8 cellular contexts compared by ENCODE assay signal in genomic region chr13:109145631-109146030, GRCh38.
A peak's percentile ranks its signal among the peaks of the same experiment; 100 is the strongest.
DNase-seq lines count a peak whose midpoint lies in the region; ATAC-seq lines count a peak whose summit lies in the region.

No MANE protein-coding gene starts in this region.

- peak; percentile 94 for ATAC-seq in GM21367 (IDR thresholded peaks at IDR 0.05; ENCODE audit: unreplicated experiment)
- ATAC-seq in HG03520 (IDR thresholded peaks at IDR 0.05; ENCODE audit: unreplicated experiment): peak; percentile 80

- DNase-seq in NCI-H345 (lab: John Stamatoyannopoulos, UW) (peak; percentile 52), NCI-H345 treated with DMSO at 0.1 percent for 48 hours (lab: John Stamatoyannopoulos, UW; ENCODE audit: unreplicated experiment) (no peak), NOMO-1 treated with dmso at 0.1 percent for 144 hours (lab: John Stamatoyannopoulos, UW; ENCODE audit: unreplicated experiment) (peak; percentile 58), dedifferentiated amniotic fluid mesenchymal stem cell (ENCODE audit: extremely low spot score) (peak; percentile 87), lung microvascular endothelial cell (ENCODE audit: low read depth in 2 of 2) (peak; percentile 48 to 68), islet precursor cell (no peak)

Comparison
In these comparisons a context has a peak if more than half of its experiments do, and no peak if none do; other contexts are left out.
1. DNase-seq: peak in NCI-H345 (single experiment), NOMO-1 treated with dmso at 0.1 percent for 144 hours (single experiment), dedifferentiated amniotic fluid mesenchymal stem cell (single experiment) and lung microvascular endothelial cell (2 of 2); none in NCI-H345 treated with DMSO at 0.1 percent for 48 hours (single experiment) and islet precursor cell (single experiment).